Comparison of ENCODE assay signal across 8 cellular contexts in genomic region chr14:56195727-56196126, GRCh38.
DNase-seq lines count a peak whose midpoint lies in the region; ATAC-seq and TF ChIP-seq lines count a peak whose summit lies in the region.

No MANE protein-coding gene starts in this region.

- H3K36me3 ChIP-seq in WERI-Rb-1 (no peaks in the 10 kb centered on the region), muscle layer of colon (ENCODE audit: insufficient read depth, low read length) (no peaks in the 10 kb centered on the region)

- peaks cover 52% of the 10 kb centered on the region for H3K4me1 ChIP-seq in muscle layer of colon (ENCODE audit: insufficient read depth, low read length)

- H3K9me3 ChIP-seq in WERI-Rb-1 (ENCODE audit: severe bottlenecking) (no peaks in the 10 kb centered on the region), muscle layer of colon (ENCODE audit: low read length) (no peaks in the 10 kb centered on the region)

- H3K27me3 ChIP-seq in WERI-Rb-1 (ENCODE audit: insufficient read depth, low read depth, severe bottlenecking) (peaks cover 25% of the 10 kb centered on the region), muscle layer of colon (ENCODE audit: control insufficient read depth in 1 of 2, insufficient read depth in 2 of 2, low read length in 2 of 2) (no peaks in the 10 kb centered on the region)

- H3K27ac ChIP-seq in WERI-Rb-1 (no peak overlapping the region), muscle layer of colon (ENCODE audit: low read depth, low read length) (peak overlapping the region; percentile 10)

- ATAC-seq in GM21717 (IDR thresholded peaks at IDR 0.05; ENCODE audit: unreplicated experiment), result peak; percentile 47

- TF ChIP-seq CTCF in WERI-Rb-1 (IDR thresholded peaks at IDR 0.05; ENCODE audit: low read depth, low read length), result no peak

- DNase-seq in NCI-H187 (lab: John Stamatoyannopoulos, UW) (peak; percentile 7 to 55), NCI-H187 treated with DMSO at 0.1 percent for 48 hours (lab: John Stamatoyannopoulos, UW) (no peak), M059J (ENCODE audit: low read depth) (peak; percentile 73), WERI-Rb-1 (peak; percentile 23), CD1c-positive myeloid dendritic cell (ENCODE audit: extremely low spot score) (no peak), inferior parietal cortex (ENCODE audit: extremely low spot score) (no peak)

- H3K9ac ChIP-seq in muscle layer of colon (ENCODE audit: low read length), result no peak overlapping the region

- H3K4me3 ChIP-seq in WERI-Rb-1 (ENCODE audit: low read depth, low read length) (no peak overlapping the region), muscle layer of colon (ENCODE audit: low read depth in 1 of 2, low read length in 2 of 2) (no peak overlapping the region)

Comparison
In these comparisons a context has a peak if more than half of its experiments do, and no peak if none do; other contexts are left out.
1. DNase-seq: peak in NCI-H187 (2 of 2), M059J (single experiment) and WERI-Rb-1 (single experiment); none in NCI-H187 treated with DMSO at 0.1 percent for 48 hours (single experiment), CD1c-positive myeloid dendritic cell (single experiment) and inferior parietal cortex (single experiment).